ENCODE assay signal across 1 cellular context in genomic region chr6:141829996-141830395, GRCh38.
TF ChIP-seq lines count a peak whose summit lies in the region.

No MANE protein-coding gene starts in this region.

TF ChIP-seq in H1, 55 proteins besides CTCF, POLR2A, EP300 and RAD21 (continued from another document):
- no peak for TF ChIP-seq ATF3 (IDR thresholded peaks at IDR 0.05; ENCODE audit: insufficient read depth, low read depth, low read length)
TF ChIP-seq in H1: peak in this region for 0.
